In genomic region chr9:113611461-113612215, GRCh38 we compare ENCODE assay signal across 23 cellular contexts.
"Had no signal": no experiment of that assay in that cellular context is flagged by ENCODE, and none has a peak within 500 bp of the region (broad histone marks: within the 10 kb centered on the region; RNA-seq: fewer than 3 reads in every experiment).

No MANE protein-coding gene starts in this region.

- H3K4me2 ChIP-seq: SK-N-SH had no signal

- H3K27me3 ChIP-seq: gastrocnemius medialis, heart left ventricle, upper lobe of left lung had no signal

- H3K9me3 ChIP-seq: gastrocnemius medialis, heart left ventricle, prostate gland, SK-N-SH, upper lobe of left lung had no signal

- H3K36me3 Mint-ChIP-seq: activated naive CD8-positive, alpha-beta T cell; naive B cell; T-cell had no signal

- H3K4me3 Mint-ChIP-seq: activated naive CD8-positive, alpha-beta T cell; dendritic cell treated with granulocyte-macrophage colony-stimulating factor and Interleukin-4, amounts not matched to agents 40 ng/mL and 50 ng/mL, for 4 days; effector memory CD8-positive, alpha-beta T cell; T-cell had no signal

- DNase-seq: activated CD4-positive, alpha-beta T cell treated with anti-CD3 and anti-CD28 coated beads for 1 hour; activated CD4-positive, alpha-beta T cell treated with anti-CD3 and anti-CD28 coated beads, Interleukin-2, amount 50 U/mL, for 4 hours; activated gamma-delta T cell; activated T-cell treated with anti-CD3 and anti-CD28 coated beads for 4 hours; cerebellar nuclear complex; effector memory CD8-positive, alpha-beta T cell; gastrocnemius medialis; left colon; midbrain; naive B cell; nucleus accumbens; SK-N-SH; stimulated activated CD4-positive, alpha-beta T cell treated with anti-CD3 and anti-CD28 coated beads, Interleukin-4, amount 100 ng/mL, for 24 hours; stimulated activated naive CD8-positive, alpha-beta T cell treated with anti-CD3 and anti-CD28 coated beads, Interleukin-15, Interleukin-2, amounts not matched to agents 100 U/mL and 50 U/mL, for 24 hours; T-cell; upper lobe of left lung had no signal

- ATAC-seq: effector memory CD8-positive, alpha-beta T cell; gastrocnemius medialis; heart left ventricle; left colon; right cardiac atrium; stimulated activated naive CD8-positive, alpha-beta T cell treated with anti-CD3 and anti-CD28 coated beads, Interleukin-15, Interleukin-2, amounts not matched to agents 100 U/mL and 50 U/mL, for 24 hours; T-cell had no signal

- H3K9me2 ChIP-seq: SK-N-SH had no signal

- H3K27ac ChIP-seq: gastrocnemius medialis, prostate gland had no signal

- H3K27me3 Mint-ChIP-seq: activated naive CD8-positive, alpha-beta T cell; effector memory CD8-positive, alpha-beta T cell; T-cell had no signal

- H3K4me3 ChIP-seq: gastrocnemius medialis, heart left ventricle, lung, prostate gland, skin epidermis, upper lobe of left lung had no signal

- H3K9me3 Mint-ChIP-seq: dendritic cell treated with granulocyte-macrophage colony-stimulating factor and Interleukin-4, amounts not matched to agents 40 ng/mL and 50 ng/mL, for 4 days; effector memory CD8-positive, alpha-beta T cell; naive B cell; T-cell had no signal

- H3K27ac Mint-ChIP-seq: activated naive CD8-positive, alpha-beta T cell; dendritic cell treated with granulocyte-macrophage colony-stimulating factor and Interleukin-4, amounts not matched to agents 40 ng/mL and 50 ng/mL, for 4 days; effector memory CD8-positive, alpha-beta T cell; T-cell had no signal

- H3K4me1 ChIP-seq: prostate gland had no signal

- H3K36me3 ChIP-seq: gastrocnemius medialis, heart left ventricle, prostate gland, upper lobe of left lung had no signal
